Comparison of ENCODE assay signal across 31 cellular contexts in the genomic region with DNA sequence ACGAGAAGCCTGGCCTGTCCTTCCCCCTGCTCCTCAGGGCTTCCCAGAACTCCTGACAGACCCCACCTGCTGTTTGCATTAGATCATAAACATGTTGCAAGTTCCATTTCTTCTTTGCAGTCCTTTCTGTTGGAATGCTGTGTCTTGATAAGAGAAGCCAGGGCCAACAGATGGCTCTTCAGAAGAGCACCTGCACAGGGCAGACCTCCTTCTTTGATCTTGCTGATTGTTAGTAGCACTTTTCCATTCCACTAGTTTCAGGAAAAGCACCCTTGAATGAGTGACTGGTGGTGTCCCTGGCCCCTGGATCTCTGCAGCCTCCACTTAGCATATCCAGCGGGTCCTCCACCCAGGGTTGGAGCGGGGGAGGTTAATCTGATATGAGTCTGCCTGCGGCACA.
"Had no signal": no experiment of that assay in that cellular context is flagged by ENCODE, and none has a peak within 500 bp of the region (broad histone marks: within the 10 kb centered on the region; RNA-seq: fewer than 3 reads in every experiment).

No MANE protein-coding gene starts in this region.

- H3K27ac Mint-ChIP-seq: naive thymus-derived CD4-positive, alpha-beta T cell; natural killer cell; nephron; neural progenitor cell; progenitor cell of endocrine pancreas; stimulated activated memory B cell treated with anti-CD40 and anti-IgM and Interleukin-4, amounts not matched to agents 10 μg/mL and 1 μg/mL and 100 μg/mL, for 72 hours; stimulated activated naive CD8-positive, alpha-beta T cell treated with anti-CD3 and anti-CD28 coated beads, Interleukin-15, amount 100 ng/mL, for 72 hours had no signal

- DNase-seq: naive thymus-derived CD4-positive, alpha-beta T cell; natural killer cell; occipital lobe; ovary; posterior cingulate gyrus; psoas muscle; right cardiac atrium; spleen; stimulated activated CD4-positive, alpha-beta T cell treated with anti-CD3 and anti-CD28 coated beads, Interleukin-12 subunit alpha, Interleukin-12 subunit beta, amount 100 ng/mL, for 4 hours; stimulated activated CD4-positive, alpha-beta T cell treated with anti-CD3 and anti-CD28 coated beads, Interleukin-1b, Interleukin-23, amount 100 ng/mL, for 48 hours; stimulated activated CD4-positive, alpha-beta T cell treated with anti-CD3 and anti-CD28 coated beads, Interleukin-4, amount 100 ng/mL, for 1 hour; stimulated activated CD4-positive, alpha-beta T cell treated with anti-CD3 and anti-CD28 coated beads, Interleukin-4, amount 100 ng/mL, for 4 hours; stimulated activated CD8-positive, alpha-beta memory T cell treated with anti-CD3 and anti-CD28 coated beads, Interleukin-4, amount 100 ng/mL, for 48 hours; stimulated activated naive CD4-positive, alpha-beta T cell; stimulated activated naive CD8-positive, alpha-beta T cell treated with anti-CD3 and anti-CD28 coated beads, Interleukin-15, amount 100 ng/mL, for 72 hours; stimulated activated naive CD8-positive, alpha-beta T cell treated with anti-CD3 and anti-CD28 coated beads, Interleukin-15, Interleukin-2, amounts not matched to agents 100 U/mL and 50 U/mL, for 24 hours; substantia nigra; testis; tibial artery; transverse colon; upper lobe of left lung; uterus had no signal

- H3K27me3 Mint-ChIP-seq: stimulated activated memory B cell treated with anti-CD40 and anti-IgM and Interleukin-4, amounts not matched to agents 10 μg/mL and 1 μg/mL and 100 μg/mL, for 72 hours; stimulated activated naive CD8-positive, alpha-beta T cell treated with anti-CD3 and anti-CD28 coated beads, Interleukin-15, amount 100 ng/mL, for 72 hours had no signal

- H3K4me1 ChIP-seq: neural progenitor cell, parathyroid adenoma, psoas muscle, spleen, suprapubic skin, testis, tibial artery, transverse colon, upper lobe of left lung, uterus had no signal

- H3K27me3 ChIP-seq: neural progenitor cell, ovary, spleen, suprapubic skin, testis, tibial artery, transverse colon, upper lobe of left lung, uterus had no signal

- H3K4me1 Mint-ChIP-seq: naive thymus-derived CD4-positive, alpha-beta T cell; natural killer cell; nephron; neural progenitor cell; stimulated activated memory B cell treated with anti-CD40 and anti-IgM and Interleukin-4, amounts not matched to agents 10 μg/mL and 1 μg/mL and 100 μg/mL, for 72 hours; stimulated activated naive CD8-positive, alpha-beta T cell treated with anti-CD3 and anti-CD28 coated beads, Interleukin-15, amount 100 ng/mL, for 72 hours had no signal

- H2AFZ ChIP-seq: neural progenitor cell, parathyroid adenoma had no signal

- H3K9ac ChIP-seq: neural progenitor cell, parathyroid adenoma had no signal

- ATAC-seq: naive thymus-derived CD4-positive, alpha-beta T cell; natural killer cell; psoas muscle; right cardiac atrium; sciatic nerve; stimulated activated memory B cell treated with anti-CD40 and anti-IgM and Interleukin-4, amounts not matched to agents 10 μg/mL and 1 μg/mL and 100 μg/mL, for 72 hours; stimulated activated naive CD8-positive, alpha-beta T cell treated with anti-CD3 and anti-CD28 coated beads, Interleukin-15, amount 100 ng/mL, for 72 hours; stimulated activated naive CD8-positive, alpha-beta T cell treated with anti-CD3 and anti-CD28 coated beads, Interleukin-15, Interleukin-2, amounts not matched to agents 100 U/mL and 50 U/mL, for 24 hours had no signal

- H3K4me2 ChIP-seq: neural progenitor cell, smooth muscle cell had no signal

- H3K36me3 Mint-ChIP-seq: naive thymus-derived CD4-positive, alpha-beta T cell; neural progenitor cell; stimulated activated memory B cell treated with anti-CD40 and anti-IgM and Interleukin-4, amounts not matched to agents 10 μg/mL and 1 μg/mL and 100 μg/mL, for 72 hours had no signal

- H3K9me3 ChIP-seq: ovary, psoas muscle, suprapubic skin, testis, transverse colon had no signal

- H3K27ac ChIP-seq: neural progenitor cell, ovary, parathyroid adenoma, psoas muscle, skin epidermis, spleen, suprapubic skin, testis, tibial artery, transverse colon, upper lobe of left lung, uterus had no signal

- H3K79me2 ChIP-seq: parathyroid adenoma had no signal

- H3K4me3 Mint-ChIP-seq: naive thymus-derived CD4-positive, alpha-beta T cell; natural killer cell; nephron; neural progenitor cell; stimulated activated memory B cell treated with anti-CD40 and anti-IgM and Interleukin-4, amounts not matched to agents 10 μg/mL and 1 μg/mL and 100 μg/mL, for 72 hours; stimulated activated naive CD8-positive, alpha-beta T cell treated with anti-CD3 and anti-CD28 coated beads, Interleukin-15, amount 100 ng/mL, for 72 hours had no signal

- H3K4me3 ChIP-seq: neural progenitor cell, ovary, psoas muscle, skin epidermis, smooth muscle cell, spleen, suprapubic skin, testis, tibial artery, transverse colon, upper lobe of left lung, uterus had no signal

- H3K36me3 ChIP-seq: neural progenitor cell, ovary, spleen, suprapubic skin, tibial artery, transverse colon, upper lobe of left lung, uterus had no signal
